In genomic region chr4:2924765-2925301, GRCh38 we compare ENCODE assay signal across 1 cellular context.
TF ChIP-seq lines count a peak whose summit lies in the region.

No MANE protein-coding gene starts in this region.

TF ChIP-seq in H1, 55 proteins besides CTCF, POLR2A, EP300 and RAD21:
- TF ChIP-seq POLR2AphosphoS5 (IDR thresholded peaks at IDR 0.05; ENCODE audit: low read depth, low read length) = no peak
- TF ChIP-seq JUN (IDR thresholded peaks at IDR 0.05; ENCODE audit: low read depth, low read length) = no peak
- TF ChIP-seq FOSL1 (IDR thresholded peaks at IDR 0.05; ENCODE audit: insufficient read depth, low read depth, low read length) = no peak
- TF ChIP-seq SRF (IDR thresholded peaks at IDR 0.05; ENCODE audit: low read depth, low read length) = no peak
- no peak for TF ChIP-seq RBBP5 (IDR thresholded peaks at IDR 0.05; ENCODE audit: borderline replicate concordance, low read depth, low read length)
- TF ChIP-seq GABPA (IDR thresholded peaks at IDR 0.05; ENCODE audit: borderline replicate concordance, insufficient read depth, low read length) = no peak
- TF ChIP-seq ATF3 (IDR thresholded peaks at IDR 0.05; ENCODE audit: insufficient read depth, low read depth, low read length) = no peak
- TF ChIP-seq RNF2 (IDR thresholded peaks at IDR 0.05; ENCODE audit: borderline replicate concordance, low read depth, low read length, missing control alignments, poor library complexity, severe bottlenecking) = no peak
